In the genomic region with DNA sequence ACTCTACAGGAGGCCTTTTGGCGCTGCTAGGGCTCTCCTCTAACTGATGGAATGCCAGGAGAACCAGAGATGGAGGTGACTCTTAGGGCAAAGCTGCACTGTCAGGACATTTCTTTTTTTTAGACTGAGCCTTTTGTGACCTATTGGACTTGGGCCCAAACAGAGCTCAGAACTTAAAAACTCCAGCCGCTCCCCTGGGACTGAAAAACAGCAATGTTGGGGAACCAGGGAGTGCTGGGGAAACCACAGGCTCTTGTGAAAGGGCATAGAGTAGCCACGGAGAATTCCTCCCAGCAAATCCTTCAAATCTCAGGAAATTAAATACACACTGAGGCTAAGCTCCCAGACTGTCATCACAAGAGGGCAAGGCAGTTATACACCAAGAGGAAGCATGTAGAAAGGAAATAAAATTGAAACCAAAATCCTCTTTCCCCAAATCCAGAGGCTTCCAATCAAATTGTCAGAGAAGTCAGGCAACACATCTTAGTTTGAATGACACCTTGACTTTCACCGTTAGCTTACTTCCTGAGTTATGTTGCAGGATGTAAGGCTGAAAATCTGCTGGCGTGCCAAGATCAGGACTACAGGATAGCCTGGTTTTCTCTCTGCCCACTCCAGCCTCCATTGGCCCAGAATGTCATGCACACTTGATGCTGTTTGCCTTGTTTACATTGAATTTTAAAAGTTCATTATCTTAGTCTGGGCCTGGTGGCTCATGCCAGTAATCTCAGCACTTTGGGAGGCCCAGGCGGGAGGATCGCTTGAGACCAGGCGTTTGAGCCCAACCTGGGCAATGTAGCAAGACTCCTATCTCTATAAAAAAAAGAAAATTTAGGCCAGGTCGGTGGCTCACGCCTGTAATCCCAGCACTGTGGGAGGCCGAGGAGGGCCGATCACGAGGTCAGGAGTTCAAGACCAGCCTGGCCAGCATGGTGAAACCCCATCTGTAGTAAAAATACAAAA, we compare ENCODE assay signal across 9 cellular contexts. TPM values are rescaled to one million over a fixed set of nuclear protein-coding genes. Genes with fewer than 3 reads are reported as not detected.
A peak's percentile ranks its signal among the peaks of the same experiment; 100 is the strongest.
DNase-seq lines count a peak whose midpoint lies in the region; ATAC-seq and TF ChIP-seq lines count a peak whose summit lies in the region.
"Had no signal": no experiment of that assay in that cellular context is flagged by ENCODE, and none has a peak within 500 bp of the region (broad histone marks: within the 10 kb centered on the region; RNA-seq: fewer than 3 reads in every experiment).

No MANE protein-coding gene starts in this region.

- no peaks in the 10 kb centered on the region for H3K27me3 ChIP-seq in gastrocnemius medialis
- no peaks in the 10 kb centered on the region for H3K27me3 ChIP-seq in WERI-Rb-1 (ENCODE audit: insufficient read depth, low read depth, severe bottlenecking)

- peaks cover 7% of the 10 kb centered on the region for H3K27me3 Mint-ChIP-seq in endothelial cell (ENCODE audit: unreplicated experiment)

- no peaks in the 10 kb centered on the region for H3K36me3 ChIP-seq in gastrocnemius medialis
- peaks cover 15% of the 10 kb centered on the region for H3K36me3 ChIP-seq in WERI-Rb-1

- peak overlapping the region in 3 of 4 donors; percentile 2 to 24 (median 23) for H3K27ac ChIP-seq in gastrocnemius medialis
- H3K27ac ChIP-seq in WERI-Rb-1, result no peak overlapping the region
- H3K27ac ChIP-seq: epithelial cell of prostate had no signal

- peaks cover 12 to 18% of the 10 kb centered on the region in 2 donors for H3K4me1 ChIP-seq in gastrocnemius medialis

- TF ChIP-seq POLR2A in gastrocnemius medialis (IDR thresholded peaks at IDR 0.05), result no peak

- no peaks in the 10 kb centered on the region for H3K9me3 Mint-ChIP-seq in endothelial cell (ENCODE audit: unreplicated experiment)

- H3K4me3 Mint-ChIP-seq in endothelial cell (ENCODE audit: unreplicated experiment), result peak overlapping the region; percentile 52

- H3K4me1 Mint-ChIP-seq in endothelial cell (ENCODE audit: unreplicated experiment), result peaks cover 20% of the 10 kb centered on the region

- TF ChIP-seq CTCF in endothelial cell (IDR thresholded peaks at IDR 0.05; ENCODE audit: unreplicated experiment) (no peak), gastrocnemius medialis (IDR thresholded peaks at IDR 0.05 in 4 of 5, conservative IDR thresholded peaks at IDR 0.05 in 1 of 5) (no peak), WERI-Rb-1 (IDR thresholded peaks at IDR 0.05; ENCODE audit: low read depth, low read length) (no peak)

- H3K4me3 ChIP-seq in gastrocnemius medialis (no peak overlapping the region), WERI-Rb-1 (ENCODE audit: low read depth, low read length) (no peak overlapping the region)

- peaks cover 5% of the 10 kb centered on the region for H3K36me3 Mint-ChIP-seq in endothelial cell (ENCODE audit: low read depth, unreplicated experiment)

- intact Hi-C loops in gastrocnemius medialis (cut with DNase I; ENCODE audit: low total_unique reads), result loop anchor here (10.0 kb wide), 2 partner anchors 138 to 172 kb away; a partner anchor contains a TSS

- in situ Hi-C loops in gastrocnemius medialis (cut with MboI; ENCODE audit: low sequenced_read_pairs in 4 of 4), result no loop called here

- ATAC-seq in gastrocnemius medialis, result no peak

- H3K9me3 ChIP-seq in gastrocnemius medialis (no peaks in the 10 kb centered on the region), WERI-Rb-1 (ENCODE audit: severe bottlenecking) (no peaks in the 10 kb centered on the region)

- H3K27ac Mint-ChIP-seq in endothelial cell (ENCODE audit: unreplicated experiment), result peak overlapping the region; percentile 65

- DNase-seq in EH (ENCODE audit: low read depth) (peak; percentile 75), RPMI7951 (ENCODE audit: low read depth) (peak; percentile 49), endothelial cell (ENCODE audit: low spot score) (no peak), gastrocnemius medialis (no peak), WERI-Rb-1 (no peak), SHP77 treated with DMSO at 0.1 percent for 48 hours (lab: John Stamatoyannopoulos, UW) (no peak)
- no peak for DNase-seq in stimulated activated CD4-positive, alpha-beta T cell treated with anti-CD3 and anti-CD28 coated beads, Interleukin-15, amount 100 ng/mL, for 24 hours
- no peak for DNase-seq in central memory CD4-positive, alpha-beta T cell

RNA-seq across cellular contexts. Expression of a gene that starts 2.5 kb away (rescaled TPM):
- total RNA-seq in RPMI7951 (2014; rRNA removed; shearing (Covaris generic)), result 68.5 and 75.1 TPM in 2 replicates
- total RNA-seq in endothelial cell (ENCODE audit: unreplicated experiment) (38.8 TPM), gastrocnemius medialis (10 to 100 TPM in 3 of 4 donors, 1 to 10 TPM in 1; 8.2 to 15.2 (median 12.7) TPM)

RNA-seq across cellular contexts. Expression of a gene that starts 32.5 kb away (rescaled TPM):
- total RNA-seq in RPMI7951 (2014; rRNA removed; shearing (Covaris generic)), result 7.8 and 12.0 TPM in 2 replicates
- 110 TPM for total RNA-seq in endothelial cell (ENCODE audit: unreplicated experiment)
- 10 to 100 TPM in 1 of 4 donors, 1 to 10 TPM in 3; 2.0 to 10.0 (median 4.2) TPM for total RNA-seq in gastrocnemius medialis

RNA-seq across cellular contexts. Expression of a gene that starts 46.9 kb away (rescaled TPM):
- 0.24 TPM in 1 of 2 replicates, not detected in the other for total RNA-seq in RPMI7951 (2014; rRNA removed; shearing (Covaris generic))
- total RNA-seq in endothelial cell (ENCODE audit: unreplicated experiment), result 0.64 TPM
- total RNA-seq in gastrocnemius medialis, result 1 to 10 TPM; 2.1 to 5.3 (median 3.0) TPM

Comparison
In these comparisons a context has a peak if more than half of its experiments do, and no peak if none do; other contexts are left out.
1. DNase-seq: peak in EH (single experiment) and RPMI7951 (single experiment); none in endothelial cell (single experiment), gastrocnemius medialis (0 of 2), WERI-Rb-1 (single experiment), stimulated activated CD4-positive, alpha-beta T cell treated with anti-CD3 and anti-CD28 coated beads, Interleukin-15, amount 100 ng/mL, for 24 hours (single experiment), SHP77 treated with DMSO at 0.1 percent for 48 hours (single experiment) and central memory CD4-positive, alpha-beta T cell (single experiment).